Comparison of ENCODE assay signal across 14 cellular contexts in the genomic region with DNA sequence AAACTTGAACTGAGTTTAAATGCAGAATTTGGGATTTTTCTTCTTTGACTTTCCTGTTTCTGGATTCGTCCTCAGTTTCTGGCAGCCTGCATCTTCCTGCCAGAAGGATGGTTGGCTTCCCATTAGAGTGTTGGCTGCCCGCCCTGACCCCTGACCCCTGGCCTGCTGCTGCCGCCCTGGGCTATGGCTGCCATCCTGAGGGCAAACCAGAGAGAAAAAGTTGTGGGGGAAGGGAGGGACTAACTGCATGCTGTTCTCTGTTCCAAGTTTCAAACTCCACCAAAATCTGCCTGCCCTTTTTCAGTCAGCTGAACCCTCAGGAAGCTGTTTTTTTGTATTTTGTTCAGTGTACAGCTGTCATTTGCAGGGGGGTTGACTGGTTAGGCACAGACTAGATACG. TPM values are rescaled to one million over a fixed set of nuclear protein-coding genes. Genes with fewer than 3 reads are reported as not detected.
DNase-seq lines count a peak whose midpoint lies in the region; ATAC-seq and TF ChIP-seq lines count a peak whose summit lies in the region.
"Had no signal": no experiment of that assay in that cellular context is flagged by ENCODE, and none has a peak within 500 bp of the region (broad histone marks: within the 10 kb centered on the region; RNA-seq: fewer than 3 reads in every experiment).

No MANE protein-coding gene starts in this region.

- TF ChIP-seq CTCF in GM10266 (IDR thresholded peaks at IDR 0.05; ENCODE audit: control insufficient read depth, insufficient read depth, low read depth, missing control alignments): no peak

- ATAC-seq in HG02798 (IDR thresholded peaks at IDR 0.05; ENCODE audit: poor library complexity, unreplicated experiment): no peak
- ATAC-seq: activated CD8-positive, alpha-beta T cell treated with anti-CD3 and anti-CD28 coated beads for 36 hours; foreskin keratinocyte had no signal

- intact Hi-C loops in head of caudate nucleus (cut with DNase I): no loop called here

- DNase-seq in EL (peak; percentile 15), cerebellar cortex (ENCODE audit: low spot score) (peak; percentile 72), head of caudate nucleus (peak in 39 of 42 donors; percentile 15 to 81 (median 60)), nucleus accumbens (lab: John Stamatoyannopoulos, UW) (peak in 37 of 56 donors; percentile 7 to 75 (median 35)), GM10266 (ENCODE audit: extremely low spot score) (no peak), A172 (ENCODE audit: low spot score) (no peak), NCI-H226 (no peak)
- DNase-seq: activated CD8-positive, alpha-beta T cell treated with anti-CD3 and anti-CD28 coated beads for 36 hours; activated naive CD4-positive, alpha-beta T cell treated with Interleukin-2 at 50 U/mL for 16 hours; central memory CD4-positive, alpha-beta T cell; foreskin keratinocyte; NCI-H2227 treated with DMSO at 0.1 percent for 48 hours; Peyer's patch had no signal

RNA-seq across cellular contexts. Expression of gene FNTB, which starts 48.4 kb away (rescaled TPM):
- 7.4 and 9.0 TPM in 2 replicates for total RNA-seq in A172 (2014; rRNA removed; shearing (Covaris generic))

Comparison
In these comparisons a context has a peak if more than half of its experiments do, and no peak if none do; other contexts are left out.
1. DNase-seq: peak in EL (single experiment), cerebellar cortex (single experiment), head of caudate nucleus (39 of 42) and nucleus accumbens (37 of 56); none in GM10266 (single experiment), A172 (single experiment) and NCI-H226 (single experiment).